In the genomic region with DNA sequence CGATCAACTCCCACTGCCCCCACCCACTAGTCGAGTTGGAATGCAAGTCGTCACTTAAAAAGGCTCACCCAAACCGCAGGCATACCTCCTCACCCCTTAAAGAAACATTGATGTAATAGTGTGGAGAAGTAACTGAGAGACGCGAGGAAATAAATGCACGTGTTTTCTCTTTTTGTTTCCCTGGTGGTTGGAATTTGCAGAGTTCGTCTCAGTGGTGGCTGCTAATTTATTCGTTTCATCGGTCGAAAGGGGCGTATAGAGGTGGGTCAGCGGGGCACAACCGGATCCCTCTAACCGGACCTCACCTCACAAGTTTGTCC, we compare ENCODE assay signal across 8 cellular contexts. TPM values are rescaled to one million over a fixed set of nuclear protein-coding genes. Genes with fewer than 3 reads are reported as not detected.
DNase-seq lines count a peak whose midpoint lies in the region; ATAC-seq and TF ChIP-seq lines count a peak whose summit lies in the region.

No MANE protein-coding gene starts in this region.

- H3K4me1 ChIP-seq in cardiac muscle cell (ENCODE audit: low read depth) (peaks cover 16% of the 10 kb centered on the region), ectodermal cell (ENCODE audit: control insufficient read depth, insufficient read depth, low read length) (peaks cover 9% of the 10 kb centered on the region), muscle layer of duodenum (ENCODE audit: control insufficient read depth in 1 of 2, insufficient read depth in 2 of 2, low read length in 2 of 2) (peaks cover 0 to 19% of the 10 kb centered on the region in 2 donors)

- no peak for ATAC-seq in left ventricle myocardium superior
- ATAC-seq in HG02642 (IDR thresholded peaks at IDR 0.05; ENCODE audit: poor library complexity, unreplicated experiment): no peak

- H3K4me3 ChIP-seq in cardiac muscle cell: peak overlapping the region; percentile 32
- peak overlapping the region; percentile 40 for H3K4me3 ChIP-seq in ectodermal cell (ENCODE audit: insufficient read depth, low read depth, low read length)
- peak overlapping the region; percentile 43 to 86 for H3K4me3 ChIP-seq in muscle layer of duodenum (ENCODE audit: low read depth in 1 of 2, low read length in 2 of 2)

- WGBS in ectodermal cell, 2 experiments: 0% methylated on average over 11 to 15 of the region's 15 CpGs

- H3K27ac ChIP-seq in cardiac muscle cell (no peak overlapping the region), ectodermal cell (ENCODE audit: insufficient read depth, low read depth, low read length, poor library complexity, severe bottlenecking) (no peak overlapping the region), muscle layer of duodenum (ENCODE audit: low read length) (no peak overlapping the region)

- intact Hi-C loops in left ventricle myocardium superior (cut with micrococcal nuclease): no loop called here

- H3K27me3 ChIP-seq in cardiac muscle cell (peaks cover 99% of the 10 kb centered on the region), ectodermal cell (ENCODE audit: control insufficient read depth, insufficient read depth, low read length, poor library complexity, severe bottlenecking) (peaks cover 79% of the 10 kb centered on the region), muscle layer of duodenum (ENCODE audit: low read depth, low read length) (peaks cover 8% of the 10 kb centered on the region)

- no peak for TF ChIP-seq CTCF in cardiac muscle cell (IDR thresholded peaks at IDR 0.05; ENCODE audit: low read depth, low read length)

- H3K9me3 ChIP-seq in cardiac muscle cell (ENCODE audit: low read depth) (no peaks in the 10 kb centered on the region), ectodermal cell (ENCODE audit: control insufficient read depth, low read length) (no peaks in the 10 kb centered on the region), muscle layer of duodenum (ENCODE audit: control insufficient read depth in 1 of 2, low read length in 2 of 2) (no peaks in the 10 kb centered on the region)

- DNase-seq in cardiac muscle cell (ENCODE audit: low read depth in 1 of 2, low spot score in 1 of 2) (peak in 1 of 2 donors; percentile 32), left ventricle myocardium superior (no peak), SHP77 (lab: John Stamatoyannopoulos, UW) (no peak), T-helper 2 cell (no peak)
- DNase-seq in effector CD4-positive, alpha-beta T cell: no peak

- H3K36me3 ChIP-seq in cardiac muscle cell (no peaks in the 10 kb centered on the region), ectodermal cell (ENCODE audit: control insufficient read depth, insufficient read depth, low read length) (no peaks in the 10 kb centered on the region), muscle layer of duodenum (ENCODE audit: control insufficient read depth in 1 of 2, insufficient read depth in 2 of 2, low read length in 2 of 2) (no peaks in the 10 kb centered on the region)

RNA-seq across cellular contexts. Expression of a gene that starts 5.1 kb away (rescaled TPM):
- 0.18 and 0.32 TPM in 2 replicates for total RNA-seq in cardiac muscle cell
- polyA plus RNA-seq in cardiac muscle cell: 0.18 and 0.82 TPM in 2 replicates
- 1.1 TPM for total RNA-seq in left ventricle myocardium superior
- polyA plus RNA-seq in ectodermal cell (2013, experiment 1 of 4): 1.4 TPM
- polyA plus RNA-seq in ectodermal cell (2013, experiment 2 of 4): 0.32 TPM
- polyA plus RNA-seq in ectodermal cell (2013, experiment 3 of 4): 1.1 TPM
- polyA plus RNA-seq in ectodermal cell (2013, experiment 4 of 4): 0.85 TPM
